Comparison of ENCODE assay signal across 11 cellular contexts in the genomic region with DNA sequence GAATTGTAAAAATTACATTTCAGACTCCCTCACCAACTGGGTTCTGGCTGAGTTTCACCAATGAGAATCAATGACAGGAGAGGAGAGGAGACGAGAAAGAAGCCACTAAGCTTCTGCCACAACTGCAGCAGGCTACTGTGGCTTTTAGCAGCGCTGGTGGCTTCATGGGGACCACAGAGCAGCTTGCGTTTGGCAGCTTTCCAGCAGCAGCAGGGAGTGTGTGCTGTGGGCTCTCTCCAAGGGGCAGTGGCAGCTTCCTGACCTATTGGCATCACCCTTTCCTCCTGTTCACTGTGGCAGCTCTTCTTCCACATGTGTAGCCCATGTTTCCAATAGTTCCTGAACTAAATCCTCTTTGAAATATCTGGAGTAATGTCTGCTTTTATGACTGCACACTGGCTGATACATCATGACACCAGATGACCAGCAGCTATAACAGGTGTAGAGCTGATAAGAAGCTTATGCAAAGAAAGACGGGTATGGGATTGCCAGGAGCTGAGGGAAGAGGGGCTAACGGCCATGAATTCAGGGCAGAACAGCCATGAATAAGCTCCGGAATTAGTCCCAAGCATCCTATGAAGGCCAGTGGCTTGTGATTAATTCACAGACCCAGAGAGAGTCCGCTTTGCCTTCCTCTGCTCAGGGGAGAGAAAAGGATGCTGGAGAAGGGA. TPM values are rescaled to one million over a fixed set of nuclear protein-coding genes. Genes with fewer than 3 reads are reported as not detected.
DNase-seq lines count a peak whose midpoint lies in the region; ATAC-seq, FAIRE-seq and TF ChIP-seq lines count a peak whose summit lies in the region.
"Had no signal": no experiment of that assay in that cellular context is flagged by ENCODE, and none has a peak within 500 bp of the region (broad histone marks: within the 10 kb centered on the region; RNA-seq: fewer than 3 reads in every experiment).

No MANE protein-coding gene starts in this region.

- no peak for FAIRE-seq in GM12892 (lab: Jason Lieb, UNC)

- intact Hi-C loops in left colon (cut with DNase I, micrococcal nuclease) (no loop called here), left cardiac atrium (cut with DNase I) (no loop called here)

- TF ChIP-seq POLR2A in GM12892 (IDR thresholded peaks at IDR 0.05; ENCODE audit: low read depth, low read length): no peak

- DNase-seq in D341Med (ENCODE audit: low spot score) (peak; percentile 72), NAMALWA (ENCODE audit: low spot score) (peak; percentile 53), left colon (no peak), left cardiac atrium (no peak), GM12892 (ENCODE audit: insufficient read length) (no peak)
- DNase-seq in effector CD4-positive, alpha-beta T cell: no peak
- DNase-seq: aorta, NCI-H1436 treated with DMSO at 0.1 percent for 48 hours, trophoblast cell had no signal

- ATAC-seq in SK-N-SH treated with all-trans-retinoic acid at 6 μM for 48 hours (peak; percentile 13; the same call in 1 of the 3 replicates), left colon (peak; percentile 34), left cardiac atrium (no peak)
- ATAC-seq: Right ventricle myocardium inferior had no signal

TF ChIP-seq in SK-N-SH treated with all-trans-retinoic acid at 6 μM for 48 hours, 23 proteins besides CTCF, POLR2A, EP300 and RAD21:
- TF ChIP-seq TCF4 (CRISPR knock-in tag; IDR thresholded peaks at IDR 0.05; ENCODE audit: borderline replicate concordance): peak; percentile 59; the same call in 1 of the 2 replicates
- TF ChIP-seq SNAI2 (CRISPR knock-in tag; IDR thresholded peaks at IDR 0.05): peak; percentile 79; the same call in 1 of the 2 replicates
- 0 out of 2 replicates have a peak, but pooled peaks have one; percentile 23 for TF ChIP-seq ZNF8 (CRISPR knock-in tag; IDR thresholded peaks at IDR 0.05)
- TF ChIP-seq, protein P1, sequence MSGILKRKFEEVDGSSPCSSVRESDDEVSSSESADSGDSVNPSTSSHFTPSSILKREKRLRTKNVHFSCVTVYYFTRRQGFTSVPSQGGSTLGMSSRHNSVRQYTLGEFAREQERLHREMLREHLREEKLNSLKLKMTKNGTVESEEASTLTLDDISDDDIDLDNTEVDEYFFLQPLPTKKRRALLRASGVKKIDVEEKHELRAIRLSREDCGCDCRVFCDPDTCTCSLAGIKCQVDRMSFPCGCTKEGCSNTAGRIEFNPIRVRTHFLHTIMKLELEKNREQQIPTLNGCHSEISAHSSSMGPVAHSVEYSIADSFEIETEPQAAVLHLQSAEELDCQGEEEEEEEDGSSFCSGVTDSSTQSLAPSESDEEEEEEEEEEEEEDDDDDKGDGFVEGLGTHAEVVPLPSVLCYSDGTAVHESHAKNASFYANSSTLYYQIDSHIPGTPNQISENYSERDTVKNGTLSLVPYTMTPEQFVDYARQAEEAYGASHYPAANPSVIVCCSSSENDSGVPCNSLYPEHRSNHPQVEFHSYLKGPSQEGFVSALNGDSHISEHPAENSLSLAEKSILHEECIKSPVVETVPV (CRISPR knock-in tag; IDR thresholded peaks at IDR 0.05): no peak
- no peak for TF ChIP-seq POU6F1 (CRISPR knock-in tag; IDR thresholded peaks at IDR 0.05; ENCODE audit: borderline replicate concordance, low read depth)
- peak; percentile 54; the same call in 1 of the 2 replicates for TF ChIP-seq PPARA (CRISPR knock-in tag; IDR thresholded peaks at IDR 0.05; ENCODE audit: borderline replicate concordance)
- TF ChIP-seq TSHZ2 (CRISPR knock-in tag; IDR thresholded peaks at IDR 0.05): no peak; the same call in 1 of the 2 replicates
- TF ChIP-seq ARNTL (CRISPR knock-in tag; IDR thresholded peaks at IDR 0.05; ENCODE audit: borderline replicate concordance, low read depth): no peak

RNA-seq across cellular contexts. Expression of gene KCNH2, which starts 46.8 kb away (rescaled TPM):
- total RNA-seq in left colon: 10 to 100 TPM in 1 of 2 donors, under 1 TPM in 1; 0.92 to 10.4 TPM
- total RNA-seq in left cardiac atrium: 10 to 100 TPM; 59.1 to 82.1 TPM
- 0.11 TPM for polyA plus RNA-seq in GM12892 (2012; ENCODE audit: missing spikeins)

RNA-seq across cellular contexts. Expression of gene NOS3, which starts 59.5 kb away (rescaled TPM):
- 1 to 10 TPM; 2.7 to 5.4 TPM for total RNA-seq in left colon
- total RNA-seq in left cardiac atrium: 10 to 100 TPM; 13.1 to 63.9 TPM
- 0.23 TPM for polyA plus RNA-seq in GM12892 (2012; ENCODE audit: missing spikeins)

Comparison
In these comparisons a context has a peak if more than half of its experiments do, and no peak if none do; other contexts are left out.
1. DNase-seq: peak in D341Med (single experiment) and NAMALWA (single experiment); none in left colon (0 of 2), left cardiac atrium (single experiment), GM12892 (single experiment) and effector CD4-positive, alpha-beta T cell (single experiment).
2. ATAC-seq: peak in SK-N-SH treated with all-trans-retinoic acid at 6 μM for 48 hours (single experiment) and left colon (single experiment); none in left cardiac atrium (0 of 2).
3. RNA of gene KCNH2, which starts 46.8 kb away (total RNA-seq): 59.1 to 82.1 TPM in left cardiac atrium; 0.92 to 10.4 TPM in left colon; every median in the first group is over 4 times any median in the second.